In the genomic region with DNA sequence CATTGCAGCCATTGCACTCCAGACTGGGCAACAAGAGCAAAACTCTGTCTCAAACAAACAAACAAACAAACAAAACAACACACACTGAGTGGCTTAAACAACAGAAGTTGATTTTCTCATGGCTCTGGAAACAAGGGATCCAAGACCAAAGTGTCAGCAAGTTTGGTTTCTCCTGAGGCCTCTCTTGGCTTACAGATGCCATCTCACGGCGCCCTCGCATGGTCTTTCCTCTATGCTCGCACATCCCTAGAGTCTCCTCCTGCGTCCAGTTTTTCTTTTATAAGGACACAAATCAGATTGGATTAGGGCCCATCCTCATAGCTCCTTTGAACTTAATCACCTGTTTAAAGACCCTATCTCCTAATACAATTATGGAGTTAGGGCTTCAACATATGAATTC, we compare ENCODE assay signal across 2 cellular contexts.
TF ChIP-seq lines count a peak whose summit lies in the region.

No MANE protein-coding gene starts in this region.

TF ChIP-seq in GM23338, 12 proteins besides CTCF, POLR2A, EP300 and RAD21 (continues in another document):
- no peak for TF ChIP-seq REST (IDR thresholded peaks at IDR 0.05; ENCODE audit: unreplicated experiment)
- TF ChIP-seq POLR2AphosphoS5 (IDR thresholded peaks at IDR 0.05; ENCODE audit: low read depth) = no peak
- TF ChIP-seq NANOG (IDR thresholded peaks at IDR 0.05; ENCODE audit: borderline replicate concordance) = no peak
- TF ChIP-seq EZH2 (IDR thresholded peaks at IDR 0.05; ENCODE audit: low read depth, unreplicated experiment) = no peak
- no peak for TF ChIP-seq ZNF114 (CRISPR knock-in tag; IDR thresholded peaks at IDR 0.05)
- TF ChIP-seq EZH2phosphoT487 (IDR thresholded peaks at IDR 0.05; ENCODE audit: unreplicated experiment) = no peak
- TF ChIP-seq JUNB (IDR thresholded peaks at IDR 0.05; ENCODE audit: unreplicated experiment) = no peak
- no peak for TF ChIP-seq CREB1 (CRISPR knock-in tag; IDR thresholded peaks at IDR 0.05; ENCODE audit: low read depth)
- TF ChIP-seq STAT1 (IDR thresholded peaks at IDR 0.05; ENCODE audit: unreplicated experiment) = no peak
- TF ChIP-seq ZNF331 (CRISPR knock-in tag; IDR thresholded peaks at IDR 0.05; ENCODE audit: low read depth) = no peak
- no peak for TF ChIP-seq ETS1 (IDR thresholded peaks at IDR 0.05)

TF ChIP-seq in H1, 55 proteins besides CTCF, POLR2A, EP300 and RAD21 (continued from another document):
- no peak for TF ChIP-seq ASH2L (IDR thresholded peaks at IDR 0.05; ENCODE audit: low read length)
- TF ChIP-seq PHF8 (conservative IDR thresholded peaks at IDR 0.05; ENCODE audit: low read depth, low read length) = no peak
